13 cellular contexts compared by ENCODE assay signal in genomic region chr1:187744665-187745064, GRCh38.
DNase-seq lines count a peak whose midpoint lies in the region; ATAC-seq and TF ChIP-seq lines count a peak whose summit lies in the region.
"Had no signal": no experiment of that assay in that cellular context is flagged by ENCODE, and none has a peak within 500 bp of the region (broad histone marks: within the 10 kb centered on the region; RNA-seq: fewer than 3 reads in every experiment).

No MANE protein-coding gene starts in this region.

- ATAC-seq in GM18867 (IDR thresholded peaks at IDR 0.05; ENCODE audit: unreplicated experiment) (peak; percentile 99), GM21528 (IDR thresholded peaks at IDR 0.05; ENCODE audit: low FRiP score, unreplicated experiment) (peak; percentile 85), HG03066 (IDR thresholded peaks at IDR 0.05; ENCODE audit: low read depth, unreplicated experiment) (peak; percentile 97)

- POLR2A ChIA-PET in activated CD4-positive, alpha-beta T cell treated with anti-CD3 and anti-CD28 coated beads, Interleukin-2, amount 10 ng/mL, durations not matched to agents 7 days and 5 days (lab: Charles Lee), result no interaction called here

- peak overlapping the region; percentile 28 for H3K27ac ChIP-seq in OCI-LY3 (ENCODE audit: low read length)

- peak overlapping the region; percentile 48 for H3K4me2 ChIP-seq in OCI-LY3 (ENCODE audit: low read length)

- no peak overlapping the region for H3K9ac ChIP-seq in OCI-LY3 (ENCODE audit: low read length)

- no peak overlapping the region for H3K27ac Mint-ChIP-seq in activated CD4-positive, alpha-beta T cell treated with anti-CD3 and anti-CD28 coated beads, Interleukin-2, amount 10 ng/mL, durations not matched to agents 7 days and 5 days
- H3K27ac Mint-ChIP-seq: CD4-positive, alpha-beta memory T cell; endodermal cell had no signal

- no peak overlapping the region for H2AFZ ChIP-seq in OCI-LY3 (ENCODE audit: low read depth, low read length)

- no peaks in the 10 kb centered on the region for H3K27me3 Mint-ChIP-seq in activated CD4-positive, alpha-beta T cell treated with anti-CD3 and anti-CD28 coated beads, Interleukin-2, amount 10 ng/mL, durations not matched to agents 7 days and 5 days
- H3K27me3 Mint-ChIP-seq: CD4-positive, alpha-beta memory T cell had no signal

- H3K4me1 Mint-ChIP-seq in activated CD4-positive, alpha-beta T cell treated with anti-CD3 and anti-CD28 coated beads, Interleukin-2, amount 10 ng/mL, durations not matched to agents 7 days and 5 days, result no peaks in the 10 kb centered on the region
- H3K4me1 Mint-ChIP-seq: CD4-positive, alpha-beta memory T cell; endodermal cell had no signal

- DNase-seq in SHP77 (lab: John Stamatoyannopoulos, UW) (no peak), EL (no peak), NCI-H82 treated with DMSO at 0.1 percent for 48 hours (lab: John Stamatoyannopoulos, UW; ENCODE audit: unreplicated experiment) (no peak)
- no peak for DNase-seq in activated CD4-positive, alpha-beta T cell treated with anti-CD3 and anti-CD28 coated beads, Interleukin-2, amount 10 ng/mL, durations not matched to agents 7 days and 5 days
- DNase-seq: CD4-positive, alpha-beta memory T cell; endodermal cell; hippocampal formation; NCI-H1105 treated with DMSO at 0.1 percent for 48 hours; posterior cingulate gyrus had no signal

- H3K36me3 Mint-ChIP-seq in activated CD4-positive, alpha-beta T cell treated with anti-CD3 and anti-CD28 coated beads, Interleukin-2, amount 10 ng/mL, durations not matched to agents 7 days and 5 days (ENCODE audit: low read depth), result no peaks in the 10 kb centered on the region
- H3K36me3 Mint-ChIP-seq: CD4-positive, alpha-beta memory T cell had no signal

- no peaks in the 10 kb centered on the region; the same call in 1 of the 2 replicates for H3K9me3 ChIP-seq in OCI-LY3 (ENCODE audit: insufficient read depth, low read length)

- TF ChIP-seq CTCF in OCI-LY3 (IDR thresholded peaks at IDR 0.05; ENCODE audit: low read depth, low read length), result no peak

- H3K4me3 Mint-ChIP-seq in activated CD4-positive, alpha-beta T cell treated with anti-CD3 and anti-CD28 coated beads, Interleukin-2, amount 10 ng/mL, durations not matched to agents 7 days and 5 days, result no peak overlapping the region
- H3K4me3 Mint-ChIP-seq: CD4-positive, alpha-beta memory T cell; endodermal cell had no signal

- H3K79me2 ChIP-seq in OCI-LY3 (ENCODE audit: low read length), result no peaks in the 10 kb centered on the region

- CTCF ChIA-PET in activated CD4-positive, alpha-beta T cell treated with anti-CD3 and anti-CD28 coated beads, Interleukin-2, amount 10 ng/mL, durations not matched to agents 7 days and 5 days (lab: Charles Lee), result no interaction called here

- H4K20me1 ChIP-seq in OCI-LY3 (ENCODE audit: insufficient read depth, low read length), result no peaks in the 10 kb centered on the region

- H3K36me3 ChIP-seq in OCI-LY3 (replicated peaks; ENCODE audit: low read depth, low read length), result no peaks in the 10 kb centered on the region

- H3K4me1 ChIP-seq in OCI-LY3 (ENCODE audit: low read length), result peaks cover 18% of the 10 kb centered on the region

- no peaks in the 10 kb centered on the region for H3K9me3 Mint-ChIP-seq in activated CD4-positive, alpha-beta T cell treated with anti-CD3 and anti-CD28 coated beads, Interleukin-2, amount 10 ng/mL, durations not matched to agents 7 days and 5 days
- H3K9me3 Mint-ChIP-seq: endodermal cell had no signal

- no peak overlapping the region for H3K4me3 ChIP-seq in OCI-LY3 (ENCODE audit: low read length)

- no peaks in the 10 kb centered on the region for H3K27me3 ChIP-seq in OCI-LY3 (ENCODE audit: low read depth, low read length)
